8 cellular contexts compared by ENCODE assay signal in the genomic region with DNA sequence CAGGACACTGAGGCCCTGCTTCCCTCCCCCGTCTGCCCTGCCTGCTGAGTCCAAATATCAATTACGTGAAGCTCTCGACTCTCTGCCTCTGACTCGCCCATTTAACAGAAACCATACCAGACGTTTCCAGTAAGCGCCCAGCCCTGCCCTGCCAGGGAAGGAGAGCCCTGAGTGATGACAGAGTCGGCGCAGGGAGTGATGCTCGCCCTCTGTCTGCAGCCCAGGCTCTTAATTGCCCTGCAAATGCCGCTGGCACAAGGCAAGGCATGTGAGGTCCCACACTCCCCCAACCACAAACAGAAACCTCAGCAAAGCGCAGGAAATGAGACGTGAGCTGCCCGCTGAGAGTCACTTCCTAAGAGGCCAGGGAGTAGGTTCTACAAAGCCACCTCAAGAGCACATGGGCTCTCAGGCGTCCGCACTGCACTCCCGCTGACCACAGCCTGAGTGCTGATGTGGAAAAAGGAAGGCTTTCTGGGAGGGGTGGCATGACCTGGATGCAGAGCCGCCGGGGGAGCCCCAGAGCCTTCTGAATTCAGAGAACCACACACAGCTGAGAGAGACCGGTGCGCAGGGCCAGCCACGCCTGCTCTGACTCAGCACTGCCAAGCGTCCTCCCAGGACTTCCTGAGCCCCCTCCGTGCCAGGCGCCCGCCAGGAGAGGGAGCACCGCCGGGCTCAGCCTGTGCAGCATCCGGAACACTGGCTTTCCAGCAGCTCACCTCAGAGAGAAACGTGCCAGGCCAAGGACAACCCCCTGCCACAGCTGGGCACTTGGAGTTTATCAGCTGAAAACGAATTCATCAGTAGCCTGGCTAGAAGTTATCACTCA. TPM values are rescaled to one million over a fixed set of nuclear protein-coding genes. Genes with fewer than 3 reads are reported as not detected.
DNase-seq lines count a peak whose midpoint lies in the region; ATAC-seq, FAIRE-seq and TF ChIP-seq lines count a peak whose summit lies in the region.

No MANE protein-coding gene starts in this region.

- DNase-seq in GM12892 (ENCODE audit: insufficient read length): peak; percentile 66
- peak; percentile 59 for DNase-seq in NCI-H1694 treated with DMSO at 0.1 percent for 48 hours (lab: John Stamatoyannopoulos, UW)
- DNase-seq in WERI-Rb-1: no peak
- peak; percentile 92 for DNase-seq in mammary epithelial cell
- peak; percentile 83 for DNase-seq in iris pigment epithelial cell (ENCODE audit: low read depth)
- peak; percentile 93 for DNase-seq in spleen

- peak overlapping the region; percentile 19 for H3K9ac ChIP-seq in mammary epithelial cell (ENCODE audit: insufficient read depth, low read length)

- H3K36me3 ChIP-seq in WERI-Rb-1 (no peaks in the 10 kb centered on the region), mammary epithelial cell (ENCODE audit: insufficient read depth, low read length) (no peaks in the 10 kb centered on the region), spleen (no peaks in the 10 kb centered on the region)

- WGBS in mammary epithelial cell (ENCODE audit: low coverage, missing lambda C conversion rate): 21% methylated on average over 18 of the region's 30 CpGs
- 0 to 1% (median 0%) methylated on average over 13 to 30 of the region's 30 CpGs for WGBS in spleen, 5 donors

- no peak overlapping the region for H3K27ac ChIP-seq in WERI-Rb-1
- peak overlapping the region; percentile 63 for H3K27ac ChIP-seq in mammary epithelial cell (ENCODE audit: insufficient read depth, low read depth, low read length)
- H3K27ac ChIP-seq in spleen: peak overlapping the region; percentile 69 to 89 (median 81)

- H3K9me3 ChIP-seq in WERI-Rb-1 (ENCODE audit: severe bottlenecking) (no peaks in the 10 kb centered on the region), mammary epithelial cell (replicated peaks; ENCODE audit: insufficient read depth, low read length) (no peaks in the 10 kb centered on the region), spleen (no peaks in the 10 kb centered on the region)

- ATAC-seq in HG02763 (IDR thresholded peaks at IDR 0.05; ENCODE audit: unreplicated experiment) (peak; percentile 52), GM18519 (IDR thresholded peaks at IDR 0.05; ENCODE audit: low FRiP score, unreplicated experiment) (no peak)

- intact Hi-C loops in mammary epithelial cell (cut with micrococcal nuclease): no loop called here
- intact Hi-C loops in spleen (cut with DNase I; ENCODE audit: low total_unique reads): loop anchor here (10.0 kb wide), 1 partner anchor 148 kb away; a partner anchor contains a TSS

- H3K4me2 ChIP-seq in mammary epithelial cell (ENCODE audit: insufficient read depth, low read depth, low read length): peak overlapping the region; percentile 74

- dilution Hi-C loops in mammary epithelial cell (cut with HindIII; ENCODE audit: low sequenced_read_pairs): no loop called here

- H4K20me1 ChIP-seq in mammary epithelial cell (ENCODE audit: insufficient read depth, low read length): no peaks in the 10 kb centered on the region

- H3K4me1 ChIP-seq in mammary epithelial cell (ENCODE audit: insufficient read depth, low read length): peaks cover 31% of the 10 kb centered on the region
- peaks cover 37 to 73% (median 68%) of the 10 kb centered on the region in 6 donors for H3K4me1 ChIP-seq in spleen

- H2AFZ ChIP-seq in mammary epithelial cell (ENCODE audit: low read depth, low read length): peak overlapping the region; percentile 90

- no peak overlapping the region for H3K4me3 ChIP-seq in WERI-Rb-1 (ENCODE audit: low read depth, low read length)
- peak overlapping the region; percentile 3 to 30 (median 16) for H3K4me3 ChIP-seq in mammary epithelial cell (replicated peaks in 1 of 3; ENCODE audit: insufficient read depth in 1 of 3, low read depth in 2 of 3, low read length in 3 of 3)
- H3K4me3 ChIP-seq in spleen: peak overlapping the region in 7 of 8 donors; percentile 28 to 61 (median 31)

- CTCF ChIA-PET in mammary epithelial cell (lab: Charles Lee; ENCODE audit: low non-redundant PET): no interaction called here

- H3K27me3 ChIP-seq in WERI-Rb-1 (ENCODE audit: insufficient read depth, low read depth, severe bottlenecking) (peaks cover 19% of the 10 kb centered on the region), mammary epithelial cell (ENCODE audit: insufficient read depth, low read length) (peaks cover 27% of the 10 kb centered on the region), spleen (replicated peaks in 1 of 7) (peaks cover 0 to 36% (median 18%) of the 10 kb centered on the region in 7 donors)

- H3K79me2 ChIP-seq in mammary epithelial cell (ENCODE audit: insufficient read depth, low read length): no peaks in the 10 kb centered on the region

- peak; percentile 73; the same call in 1 of the 2 replicates for TF ChIP-seq POLR2A in GM12892 (IDR thresholded peaks at IDR 0.05; ENCODE audit: low read depth, low read length)
- TF ChIP-seq POLR2A in spleen (IDR thresholded peaks at IDR 0.05): no peak

- in situ Hi-C loops in mammary epithelial cell (cut with MboI; ENCODE audit: low sequenced_read_pairs in 2 of 2): no loop called here

- FAIRE-seq in GM12892 (lab: Jason Lieb, UNC): peak; percentile 86

- BruUV-seq in mammary epithelial cell (replicated peaks; lab: Mats Ljungman, UMichigan): no TSS peak

- peak; percentile 41 for TF ChIP-seq CTCF in WERI-Rb-1 (IDR thresholded peaks at IDR 0.05; ENCODE audit: low read depth, low read length)
- TF ChIP-seq CTCF in mammary epithelial cell (conservative IDR thresholded peaks at IDR 0.05 in 1 of 2, IDR thresholded peaks at IDR 0.05 in 1 of 2; ENCODE audit: extremely low read depth in 1 of 2, insufficient read depth in 1 of 2, low read depth in 1 of 2, low read length in 2 of 2): peak; percentile 31 to 56
- peak in 10 of 11 experiments; percentile 12 to 55 (median 36) for TF ChIP-seq CTCF in spleen (IDR thresholded peaks at IDR 0.05 in 8 of 11, conservative IDR thresholded peaks at IDR 0.05 in 3 of 11)

RNA-seq across cellular contexts. Expression of a gene that starts 5.3 kb away (rescaled TPM):
- 1.7 TPM for polyA plus RNA-seq in GM12892 (2012; ENCODE audit: missing spikeins)
- total RNA-seq in mammary epithelial cell (1 to 10 TPM in 1 of 2 donors, under 1 TPM in 1; 0.83 to 1.1 TPM), spleen (10 to 100 TPM; 11.2 to 31.3 (median 15.7) TPM)
- polyA plus RNA-seq in mammary epithelial cell (0.95 TPM), spleen (1 to 10 TPM; 2.7 to 8.5 (median 7.8) TPM)
- polyA minus RNA-seq in mammary epithelial cell: not detected

RNA-seq across cellular contexts. Expression of a gene that starts 5.7 kb away (rescaled TPM):
- not detected for polyA plus RNA-seq in GM12892 (2012; ENCODE audit: missing spikeins)
- total RNA-seq in mammary epithelial cell: not detected
- not detected for polyA plus RNA-seq in mammary epithelial cell
- not detected for polyA minus RNA-seq in mammary epithelial cell
- under 1 TPM in 1 of 7 donors, not detected in 6; 0.22 TPM for total RNA-seq in spleen
- polyA plus RNA-seq in spleen: under 1 TPM in 1 of 3 donors, not detected in 2; 0.13 TPM

RNA-seq across cellular contexts. Expression of a gene that starts 55.8 kb away (rescaled TPM):
- 64.4 TPM for polyA plus RNA-seq in GM12892 (2012; ENCODE audit: missing spikeins)
- total RNA-seq in mammary epithelial cell (10 to 100 TPM; 57.3 to 60.2 TPM), spleen (10 to 100 TPM; 57.4 to 82.5 (median 66.4) TPM)
- polyA plus RNA-seq in mammary epithelial cell (68.7 TPM), spleen (10 to 100 TPM; 22.0 to 35.4 (median 24.0) TPM)
- 93.4 TPM for polyA minus RNA-seq in mammary epithelial cell

Comparison
In these comparisons a context has a peak if more than half of its experiments do, and no peak if none do; other contexts are left out.
1. RNA of a gene that starts 5.3 kb away (total RNA-seq): 11.2 to 31.3 TPM in spleen; 0.83 to 1.1 TPM in mammary epithelial cell; every median in the first group is over 4 times any median in the second.
2. Peak in every context shown above with its lines, with median percentiles within 50 percentile points of each other: CTCF ChIP-seq.